1 cellular context compared by ENCODE assay signal in genomic region chr17:733743-734142, GRCh38.
TF ChIP-seq lines count a peak whose summit lies in the region.

No MANE protein-coding gene starts in this region.

TF ChIP-seq in A549, 52 proteins besides CTCF, POLR2A, EP300 and RAD21:
- TF ChIP-seq ZFP36 (IDR thresholded peaks at IDR 0.05; ENCODE audit: borderline replicate concordance, partially characterized antibody) (no peak), FOSB (CRISPR knock-in tag; IDR thresholded peaks at IDR 0.05) (no peak), RARB (CRISPR knock-in tag; IDR thresholded peaks at IDR 0.05) (no peak), HOXB5 (CRISPR knock-in tag; IDR thresholded peaks at IDR 0.05) (no peak), NFE2L2 (conservative IDR thresholded peaks at IDR 0.05; ENCODE audit: low read length) (no peak), MAFK (IDR thresholded peaks at IDR 0.05; ENCODE audit: partially characterized antibody) (no peak), JUNB (IDR thresholded peaks at IDR 0.05) (no peak), ELK1 (IDR thresholded peaks at IDR 0.05; ENCODE audit: low read depth, low read length) (no peak), HDAC2 (IDR thresholded peaks at IDR 0.05) (no peak), CBX8 (IDR thresholded peaks at IDR 0.05) (no peak), CBX2 (IDR thresholded peaks at IDR 0.05; ENCODE audit: borderline replicate concordance, low read depth) (no peak), PBX3 (IDR thresholded peaks at IDR 0.05) (no peak), HEYL (CRISPR knock-in tag; IDR thresholded peaks at IDR 0.05) (no peak), PHF8 (IDR thresholded peaks at IDR 0.05; ENCODE audit: borderline replicate concordance, low read depth) (no peak), NPAS2 (CRISPR knock-in tag; IDR thresholded peaks at IDR 0.05; ENCODE audit: borderline replicate concordance) (no peak), BHLHE40 (IDR thresholded peaks at IDR 0.05; ENCODE audit: low read depth, low read length) (no peak), EHF (CRISPR knock-in tag; IDR thresholded peaks at IDR 0.05) (no peak), ZSCAN20 (CRISPR knock-in tag; IDR thresholded peaks at IDR 0.05) (no peak), E2F6 (IDR thresholded peaks at IDR 0.05; ENCODE audit: borderline replicate concordance, low read depth) (no peak)
